1 cellular context compared by ENCODE assay signal in genomic region chr22:46006379-46007002, GRCh38.
A peak's percentile ranks its signal among the peaks of the same experiment; 100 is the strongest.
TF ChIP-seq lines count a peak whose summit lies in the region.

No MANE protein-coding gene starts in this region.

TF ChIP-seq in HepG2, 621 proteins besides CTCF, POLR2A, EP300 and RAD21 (continued from another document and continues in another):
- TF ChIP-seq ZBTB49 (CRISPR knock-in tag; IDR thresholded peaks at IDR 0.05; ENCODE audit: borderline replicate concordance) (no peak), JUND (CRISPR knock-in tag; IDR thresholded peaks at IDR 0.05) (no peak), ARID3A (IDR thresholded peaks at IDR 0.05; ENCODE audit: low read depth, low read length) (no peak), RCOR2 (CRISPR knock-in tag; IDR thresholded peaks at IDR 0.05) (no peak), ZFP36 (IDR thresholded peaks at IDR 0.05; ENCODE audit: borderline replicate concordance, low read depth, low read length, partially characterized antibody) (no peak), U2AF1 (optimal IDR thresholded peaks at IDR 0.05; ENCODE audit: low read depth, low read length) (no peak), ZFP90 (CRISPR knock-in tag; IDR thresholded peaks at IDR 0.05; ENCODE audit: borderline replicate concordance) (0 out of 2 replicates have a peak, but pooled peaks have one; percentile 40), TP53 (CRISPR knock-in tag; conservative IDR thresholded peaks at IDR 0.05) (peak; percentile 74; the same call in 1 of the 2 replicates), ZNF713 (CRISPR knock-in tag; IDR thresholded peaks at IDR 0.05) (no peak), THRA (CRISPR knock-in tag; IDR thresholded peaks at IDR 0.05; ENCODE audit: borderline replicate concordance) (peak; percentile 99), ZNF143 (CRISPR knock-in tag; IDR thresholded peaks at IDR 0.05) (no peak), PRPF4 (IDR thresholded peaks at IDR 0.05; ENCODE audit: low read depth, low read length, poor library complexity, severe bottlenecking) (no peak), ZNF749 (CRISPR knock-in tag; IDR thresholded peaks at IDR 0.05; ENCODE audit: borderline replicate concordance) (no peak), ARNT2 (CRISPR knock-in tag; IDR thresholded peaks at IDR 0.05; ENCODE audit: low read depth) (no peak), U2AF2 (IDR thresholded peaks at IDR 0.05; ENCODE audit: low read depth, low read length) (no peak), CEBPB (IDR thresholded peaks at IDR 0.05; ENCODE audit: borderline replicate concordance, low read depth, low read length) (peak; percentile 66; the same call in 1 of the 2 replicates), ISL2 (CRISPR knock-in tag; IDR thresholded peaks at IDR 0.05) (peak; percentile 58; the same call in 1 of the 2 replicates), ZBTB2 (CRISPR knock-in tag; IDR thresholded peaks at IDR 0.05; ENCODE audit: low read depth) (no peak), ZNF354B (CRISPR knock-in tag; IDR thresholded peaks at IDR 0.05) (no peak), IRF9 (CRISPR knock-in tag; IDR thresholded peaks at IDR 0.05; ENCODE audit: borderline replicate concordance) (0 out of 2 replicates have a peak, but pooled peaks have one; percentile 37), ZNF564 (CRISPR knock-in tag; IDR thresholded peaks at IDR 0.05) (0 out of 2 replicates have a peak, but pooled peaks have one; percentile 33), STAT5B (CRISPR knock-in tag; IDR thresholded peaks at IDR 0.05) (no peak), ZNF24 (IDR thresholded peaks at IDR 0.05) (no peak), FOSL1 (CRISPR knock-in tag; IDR thresholded peaks at IDR 0.05; ENCODE audit: borderline replicate concordance) (no peak), ZNF333 (CRISPR knock-in tag; IDR thresholded peaks at IDR 0.05; ENCODE audit: borderline replicate concordance) (peak; percentile 29; the same call in 1 of the 2 replicates), ZNF772 (CRISPR knock-in tag; IDR thresholded peaks at IDR 0.05) (peak; percentile 52; the same call in 1 of the 2 replicates), ETS1 (CRISPR knock-in tag; IDR thresholded peaks at IDR 0.05) (no peak), CSRNP1 (CRISPR knock-in tag; IDR thresholded peaks at IDR 0.05) (0 out of 2 replicates have a peak, but pooled peaks have one; percentile 31), MED13 (CRISPR knock-in tag; IDR thresholded peaks at IDR 0.05) (no peak), JARID2 (CRISPR knock-in tag; IDR thresholded peaks at IDR 0.05; ENCODE audit: insufficient replicate concordance) (peak; percentile 56), XBP1 (CRISPR knock-in tag; IDR thresholded peaks at IDR 0.05) (no peak), SMC3 (IDR thresholded peaks at IDR 0.05; ENCODE audit: low read length) (peak; percentile 72), ZFY (CRISPR knock-in tag; IDR thresholded peaks at IDR 0.05) (peak; percentile 58; the same call in 1 of the 2 replicates), MAFF (IDR thresholded peaks at IDR 0.05; ENCODE audit: low read depth, low read length) (no peak), ZNF580 (CRISPR knock-in tag; IDR thresholded peaks at IDR 0.05; ENCODE audit: borderline replicate concordance, low read depth) (0 out of 2 replicates have a peak, but pooled peaks have one; percentile 66), ZNF253 (CRISPR knock-in tag; IDR thresholded peaks at IDR 0.05; ENCODE audit: borderline replicate concordance) (no peak), KDM2A (CRISPR knock-in tag; IDR thresholded peaks at IDR 0.05; ENCODE audit: borderline replicate concordance, low read depth) (peak; percentile 40; the same call in 1 of the 2 replicates), MLX (CRISPR knock-in tag; IDR thresholded peaks at IDR 0.05) (no peak), NKX3-1 (CRISPR knock-in tag; IDR thresholded peaks at IDR 0.05) (no peak), ZNF577 (CRISPR knock-in tag; IDR thresholded peaks at IDR 0.05; ENCODE audit: borderline replicate concordance, low read depth) (no peak), ZBTB10 (CRISPR knock-in tag; IDR thresholded peaks at IDR 0.05; ENCODE audit: borderline replicate concordance) (peak; percentile 91; the same call in 1 of the 2 replicates), NCOR1 (IDR thresholded peaks at IDR 0.05; ENCODE audit: borderline replicate concordance, low read length) (peak; percentile 47; the same call in 1 of the 2 replicates), KLF16 (CRISPR knock-in tag; IDR thresholded peaks at IDR 0.05) (no peak), RBM22 (optimal IDR thresholded peaks at IDR 0.05; ENCODE audit: low read length) (no peak), ZC3H4 (CRISPR knock-in tag; IDR thresholded peaks at IDR 0.05; ENCODE audit: borderline replicate concordance) (no peak), TEAD2 (CRISPR knock-in tag; IDR thresholded peaks at IDR 0.05) (no peak), HINFP (CRISPR knock-in tag; IDR thresholded peaks at IDR 0.05; ENCODE audit: low read depth) (no peak), RAD51 (IDR thresholded peaks at IDR 0.05; ENCODE audit: borderline replicate concordance) (no peak), NRL (CRISPR knock-in tag; IDR thresholded peaks at IDR 0.05; ENCODE audit: borderline replicate concordance) (peak; percentile 59; the same call in 1 of the 2 replicates), TOPORS (CRISPR knock-in tag; IDR thresholded peaks at IDR 0.05) (0 out of 2 replicates have a peak, but pooled peaks have one; percentile 27)
